Comparison of ENCODE assay signal across 26 cellular contexts in the genomic region with DNA sequence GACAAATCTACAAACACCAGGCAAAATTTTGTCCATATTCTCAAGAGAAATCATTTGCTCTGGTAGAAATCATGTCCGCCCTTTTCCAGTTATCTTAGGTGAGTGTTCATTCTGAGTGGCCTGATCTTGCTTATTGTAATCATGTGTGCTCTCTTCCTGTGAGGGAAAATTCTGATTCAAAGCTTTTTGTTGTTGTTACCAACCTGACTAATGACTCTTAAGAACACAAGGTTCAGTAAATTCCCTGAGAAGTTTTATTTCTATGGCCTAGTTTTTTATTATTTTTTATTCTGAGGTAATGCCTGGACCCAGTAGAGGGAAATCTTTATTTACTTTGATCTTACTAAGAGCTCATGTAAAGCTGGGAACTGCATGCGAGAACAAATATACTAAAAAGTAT.
"Had no signal": no experiment of that assay in that cellular context is flagged by ENCODE, and none has a peak within 500 bp of the region (broad histone marks: within the 10 kb centered on the region; RNA-seq: fewer than 3 reads in every experiment).

No MANE protein-coding gene starts in this region.

- H3K4me1 ChIP-seq: ascending aorta, body of pancreas, breast epithelium had no signal

- H3K4me2 ChIP-seq: PC-9, SK-N-SH had no signal

- H3K36me3 ChIP-seq: ascending aorta, breast epithelium had no signal

- H3K27me3 ChIP-seq: ascending aorta, body of pancreas, breast epithelium had no signal

- ATAC-seq: activated CD8-positive, alpha-beta memory T cell treated with anti-CD3 and anti-CD28 coated beads, Interleukin-2, amount 10 ng/mL, durations not matched to agents 7 days and 5 days; body of pancreas; K562 had no signal

- H3K27ac ChIP-seq: ascending aorta, body of pancreas, breast epithelium, PC-9 had no signal

- H3K4me3 ChIP-seq: ascending aorta, body of pancreas, breast epithelium, K562, PC-9 had no signal

- H3K9me2 ChIP-seq: SK-N-SH had no signal

- FAIRE-seq: K562, TTC549 had no signal

- H3K9ac ChIP-seq: SK-N-SH had no signal

- H3K9me3 ChIP-seq: ascending aorta, body of pancreas, breast epithelium had no signal

- DNase-seq: activated CD4-positive, alpha-beta T cell treated with anti-CD3 and anti-CD28 coated beads, Interleukin-2, amount 10 ng/mL, durations not matched to agents 24 days and 14 days; activated CD4-positive, alpha-beta T cell treated with anti-CD3 and anti-CD28 coated beads, Interleukin-2, amount 50 U/mL, for 4 hours; activated CD8-positive, alpha-beta memory T cell treated with anti-CD3 and anti-CD28 coated beads, Interleukin-2, amount 10 ng/mL, durations not matched to agents 7 days and 5 days; activated gamma-delta T cell; activated naive CD4-positive, alpha-beta T cell treated with Interleukin-2 at 50 U/mL for 16 hours; activated naive CD8-positive, alpha-beta T cell treated with anti-CD3 and anti-CD28 coated beads, Interleukin-2, amount 10 ng/mL, durations not matched to agents 7 days and 5 days; activated T-cell treated with anti-CD3 and anti-CD28 coated beads, Interleukin-2, amount 50 U/mL, for 1 hour; amygdala; body of pancreas; NCI-H1105; NCI-H1436; NCI-H1694; NCI-H1930; NCI-H2081 treated with DMSO at 0.1 percent for 48 hours; NCI-H2171; NCI-H510A; NCI-H526; NCI-H748 treated with DMSO at 0.1 percent for 48 hours; NK-92 treated with Interleukin-12 subunit alpha and Interleukin-12 subunit beta, amount 100 ng/mL, for 24 hours; PC-9; Right ventricle myocardium superior; SK-N-SH had no signal

- H2AFZ ChIP-seq: PC-9 had no signal
